Comparison of ENCODE assay signal across 29 cellular contexts in the genomic region with DNA sequence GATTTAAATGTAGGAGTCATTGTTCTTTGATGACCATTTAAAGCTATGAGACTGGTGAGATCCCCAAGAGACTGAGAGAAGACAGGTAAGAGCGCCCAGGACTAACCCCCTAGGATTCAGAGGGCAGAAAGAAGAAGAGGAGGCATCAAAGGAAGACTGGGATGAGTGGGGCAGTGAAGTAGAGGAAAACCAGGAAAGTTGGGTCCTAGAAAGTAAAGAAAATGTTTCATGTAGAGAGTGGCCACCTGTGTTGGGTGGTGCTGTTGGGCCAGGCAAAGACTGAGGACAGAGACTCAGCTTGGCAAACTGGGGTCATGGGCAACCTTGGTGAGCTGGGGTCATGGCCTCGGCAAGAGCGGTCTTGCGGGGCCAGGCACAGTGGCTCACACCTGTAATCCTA. TPM values are rescaled to one million over a fixed set of nuclear protein-coding genes. Genes with fewer than 3 reads are reported as not detected.
"Had no signal": no experiment of that assay in that cellular context is flagged by ENCODE, and none has a peak within 500 bp of the region (broad histone marks: within the 10 kb centered on the region; RNA-seq: fewer than 3 reads in every experiment).

No MANE protein-coding gene starts in this region.

- H3K4me3 Mint-ChIP-seq: activated CD4-positive, alpha-beta memory T cell treated with anti-CD3 and anti-CD28 coated beads, Interleukin-2, amount 10 ng/mL, durations not matched to agents 7 days and 5 days; activated CD4-positive, alpha-beta T cell treated with anti-CD3 and anti-CD28 coated beads for 36 hours; activated naive CD4-positive, alpha-beta T cell treated with anti-CD3 and anti-CD28 coated beads, Interleukin-2, amount 10 ng/mL, durations not matched to agents 7 days and 5 days had no signal

- H3K9me3 ChIP-seq: SK-N-SH had no signal

- DNase-seq: activated CD4-positive, alpha-beta memory T cell treated with anti-CD3 and anti-CD28 coated beads, Interleukin-2, amount 10 ng/mL, durations not matched to agents 7 days and 5 days; activated CD4-positive, alpha-beta T cell treated with anti-CD3 and anti-CD28 coated beads for 36 hours; activated CD4-positive, alpha-beta T cell treated with anti-CD3 and anti-CD28 coated beads, Interleukin-2, amount 50 U/mL, for 1 hour; activated gamma-delta T cell treated with Interleukin-2 at 50 U/mL for 16 hours; activated naive CD4-positive, alpha-beta T cell treated with anti-CD3 and anti-CD28 coated beads, Interleukin-2, amount 10 ng/mL, durations not matched to agents 7 days and 5 days; activated T-cell treated with anti-CD3 and anti-CD28 coated beads for 4 hours; activated T-cell treated with anti-CD3 and anti-CD28 coated beads, Interleukin-2, amount 50 U/mL, for 48 hours; aorta; Karpas-422; MM.1S; NCI-H1105; NCI-H1436; NCI-H1694 treated with DMSO at 0.1 percent for 48 hours; NCI-H2029 treated with DMSO at 0.1 percent for 48 hours; NCI-H510A treated with DMSO at 0.1 percent for 48 hours; NCI-H69; NK-92 treated with Interleukin-12 subunit alpha and Interleukin-12 subunit beta, amount 100 ng/mL, for 24 hours; OCI-M1; RPMI8226; SK-N-SH; T-helper 1 cell had no signal

- H3K36me3 Mint-ChIP-seq: activated naive CD4-positive, alpha-beta T cell treated with anti-CD3 and anti-CD28 coated beads, Interleukin-2, amount 10 ng/mL, durations not matched to agents 7 days and 5 days; brain had no signal

- H3K9me3 Mint-ChIP-seq: activated CD4-positive, alpha-beta memory T cell treated with anti-CD3 and anti-CD28 coated beads, Interleukin-2, amount 10 ng/mL, durations not matched to agents 7 days and 5 days; activated naive CD4-positive, alpha-beta T cell treated with anti-CD3 and anti-CD28 coated beads, Interleukin-2, amount 10 ng/mL, durations not matched to agents 7 days and 5 days; activated T-helper 17 cell treated with anti-CD3 and anti-CD28 coated beads, Interleukin-2, amount 50 U/mL, for 72 hours had no signal

- H3K27ac ChIP-seq: VCaP had no signal

- ATAC-seq: activated CD4-positive, alpha-beta T cell treated with anti-CD3 and anti-CD28 coated beads for 36 hours; activated T-helper 17 cell treated with anti-CD3 and anti-CD28 coated beads, Interleukin-2, amount 50 U/mL, for 72 hours; K562; Panc1; Right ventricle myocardium inferior had no signal

- H3K4me1 Mint-ChIP-seq: activated T-helper 17 cell treated with anti-CD3 and anti-CD28 coated beads, Interleukin-2, amount 50 U/mL, for 72 hours had no signal

- FAIRE-seq: K562 had no signal

- H3K4me3 ChIP-seq: K562 had no signal

- H3K27ac Mint-ChIP-seq: activated CD4-positive, alpha-beta memory T cell treated with anti-CD3 and anti-CD28 coated beads, Interleukin-2, amount 10 ng/mL, durations not matched to agents 7 days and 5 days; activated CD4-positive, alpha-beta T cell treated with anti-CD3 and anti-CD28 coated beads for 36 hours; activated naive CD4-positive, alpha-beta T cell treated with anti-CD3 and anti-CD28 coated beads, Interleukin-2, amount 10 ng/mL, durations not matched to agents 7 days and 5 days; activated T-helper 17 cell treated with anti-CD3 and anti-CD28 coated beads, Interleukin-2, amount 50 U/mL, for 72 hours; brain had no signal

- H3K9ac ChIP-seq: SK-N-SH had no signal

RNA-seq across cellular contexts. Expression of gene HAP1, which starts 1.3 kb away (rescaled TPM):
- total RNA-seq: activated CD4-positive, alpha-beta T cell treated with anti-CD3 and anti-CD28 coated beads for 36 hours had no signal
- polyA plus RNA-seq: aorta, K562 had no signal

RNA-seq across cellular contexts. Expression of gene GAST, which starts 23.6 kb away (rescaled TPM):
- total RNA-seq: activated CD4-positive, alpha-beta memory T cell treated with anti-CD3 and anti-CD28 coated beads, Interleukin-2, amount 10 ng/mL, durations not matched to agents 7 days and 5 days; activated CD4-positive, alpha-beta T cell treated with anti-CD3 and anti-CD28 coated beads for 36 hours; activated CD8-positive, alpha-beta memory T cell treated with anti-CD3 and anti-CD28 coated beads for 36 hours; activated T-helper 17 cell treated with anti-CD3 and anti-CD28 coated beads, Interleukin-2, amount 50 U/mL, for 72 hours; aorta; K562; Right ventricle myocardium inferior; T-helper 2 cell treated with Interferon-gamma antibody and Interleukin-4, amounts not matched to agents 100 ng/mL and 5 ng/mL, for 36 hours had no signal
- polyA plus RNA-seq: aorta, K562, SK-N-SH had no signal
